19 cellular contexts compared by ENCODE assay signal in the genomic region with DNA sequence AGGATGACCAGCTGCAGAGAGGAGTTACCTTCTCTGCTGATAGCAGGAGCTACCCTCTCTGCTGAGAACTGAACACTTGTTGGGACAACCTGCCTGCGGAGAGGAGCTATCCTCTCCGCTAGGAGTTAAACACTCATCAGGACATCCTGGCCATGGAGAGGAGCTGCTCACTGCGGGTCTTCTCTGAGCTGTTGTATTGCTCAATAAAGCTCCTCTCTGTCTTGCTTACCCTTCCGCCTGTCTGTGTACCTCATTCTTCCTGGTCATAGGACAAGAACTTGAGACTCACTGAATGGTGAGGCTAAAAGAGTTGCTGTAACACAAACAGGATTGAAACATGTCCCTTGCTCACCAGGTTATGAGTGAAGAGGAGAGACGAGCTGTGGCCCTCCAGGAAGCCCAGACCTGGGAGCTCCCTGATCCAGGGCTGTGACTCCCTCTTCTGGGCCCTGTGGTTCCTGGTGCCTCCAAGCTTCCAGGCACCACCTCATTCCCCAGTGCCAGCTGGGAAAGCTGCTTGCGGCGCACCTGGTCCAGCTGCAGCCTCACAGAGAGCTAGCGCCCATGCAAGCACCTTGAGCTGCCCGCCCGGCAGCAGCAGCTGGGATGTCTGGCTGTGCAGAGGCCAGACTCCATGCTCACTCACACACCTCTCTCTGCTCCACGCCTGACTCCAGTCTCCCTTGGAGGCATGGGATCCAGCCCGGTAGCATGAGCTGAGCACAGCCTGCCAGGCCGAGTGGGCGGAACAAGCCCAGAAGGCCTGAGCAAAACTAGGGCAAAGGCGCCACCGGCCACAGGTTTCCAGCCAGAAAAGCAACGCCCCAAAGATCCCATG.
"Had no signal": no experiment of that assay in that cellular context is flagged by ENCODE, and none has a peak within 500 bp of the region (broad histone marks: within the 10 kb centered on the region; RNA-seq: fewer than 3 reads in every experiment).

No MANE protein-coding gene starts in this region.

- H2AFZ ChIP-seq: hepatocyte had no signal

- H3K36me3 ChIP-seq: breast epithelium, transverse colon, vagina had no signal

- H3K4me2 ChIP-seq: hepatocyte had no signal

- H3K9me3 ChIP-seq: breast epithelium, transverse colon, vagina had no signal

- H3K4me3 ChIP-seq: breast epithelium, hepatocyte, spleen, transverse colon, vagina had no signal

- H3K27ac ChIP-seq: hepatocyte, spleen, transverse colon, vagina had no signal

- H3K27ac Mint-ChIP-seq: activated CD4-positive, alpha-beta T cell treated with anti-CD3 and anti-CD28 coated beads, Interleukin-2, amount 10 ng/mL, durations not matched to agents 24 days and 14 days; activated naive CD4-positive, alpha-beta T cell treated with anti-CD3 and anti-CD28 coated beads, Interleukin-2, amount 50 U/mL, for 24 hours; nephron progenitor cell; stimulated activated memory B cell treated with anti-CD40 and anti-IgM and Interleukin-4, amounts not matched to agents 10 μg/mL and 1 μg/mL and 100 μg/mL, for 72 hours had no signal

- ATAC-seq: stimulated activated memory B cell treated with anti-CD40 and anti-IgM and Interleukin-4, amounts not matched to agents 10 μg/mL and 1 μg/mL and 100 μg/mL, for 72 hours had no signal

- H3K9me3 Mint-ChIP-seq: activated CD4-positive, alpha-beta T cell treated with anti-CD3 and anti-CD28 coated beads, Interleukin-2, amount 10 ng/mL, durations not matched to agents 24 days and 14 days; activated naive CD4-positive, alpha-beta T cell treated with anti-CD3 and anti-CD28 coated beads, Interleukin-2, amount 50 U/mL, for 24 hours; stimulated activated memory B cell treated with anti-CD40 and anti-IgM and Interleukin-4, amounts not matched to agents 10 μg/mL and 1 μg/mL and 100 μg/mL, for 72 hours had no signal

- H3K27me3 ChIP-seq: breast epithelium, hepatocyte, spleen, transverse colon, vagina had no signal

- H3K4me3 Mint-ChIP-seq: activated CD4-positive, alpha-beta T cell treated with anti-CD3 and anti-CD28 coated beads, Interleukin-2, amount 10 ng/mL, durations not matched to agents 24 days and 14 days; activated naive CD4-positive, alpha-beta T cell treated with anti-CD3 and anti-CD28 coated beads, Interleukin-2, amount 50 U/mL, for 24 hours; nephron progenitor cell; stimulated activated memory B cell treated with anti-CD40 and anti-IgM and Interleukin-4, amounts not matched to agents 10 μg/mL and 1 μg/mL and 100 μg/mL, for 72 hours had no signal

- FAIRE-seq: astrocyte, islet of Langerhans had no signal

- DNase-seq: activated CD4-positive, alpha-beta T cell treated with anti-CD3 and anti-CD28 coated beads, Interleukin-2, amount 10 ng/mL, durations not matched to agents 24 days and 14 days; activated CD8-positive, alpha-beta memory T cell treated with anti-CD3 and anti-CD28 coated beads, Interleukin-2, amount 50 U/mL, for 48 hours; activated gamma-delta T cell; cerebellar nuclear complex; effector CD8-positive, alpha-beta T cell; midbrain; nephron progenitor cell; spleen; stimulated activated CD4-positive, alpha-beta T cell treated with anti-CD3 and anti-CD28 coated beads, Interleukin-4, amount 100 ng/mL, for 4 hours; T-helper 1 cell; T-helper 9 cell; transverse colon had no signal

- H3K27me3 Mint-ChIP-seq: activated CD4-positive, alpha-beta T cell treated with anti-CD3 and anti-CD28 coated beads, Interleukin-2, amount 10 ng/mL, durations not matched to agents 24 days and 14 days; activated naive CD4-positive, alpha-beta T cell treated with anti-CD3 and anti-CD28 coated beads, Interleukin-2, amount 50 U/mL, for 24 hours; stimulated activated memory B cell treated with anti-CD40 and anti-IgM and Interleukin-4, amounts not matched to agents 10 μg/mL and 1 μg/mL and 100 μg/mL, for 72 hours had no signal
